ENCODE assay signal across 2 cellular contexts in the genomic region with DNA sequence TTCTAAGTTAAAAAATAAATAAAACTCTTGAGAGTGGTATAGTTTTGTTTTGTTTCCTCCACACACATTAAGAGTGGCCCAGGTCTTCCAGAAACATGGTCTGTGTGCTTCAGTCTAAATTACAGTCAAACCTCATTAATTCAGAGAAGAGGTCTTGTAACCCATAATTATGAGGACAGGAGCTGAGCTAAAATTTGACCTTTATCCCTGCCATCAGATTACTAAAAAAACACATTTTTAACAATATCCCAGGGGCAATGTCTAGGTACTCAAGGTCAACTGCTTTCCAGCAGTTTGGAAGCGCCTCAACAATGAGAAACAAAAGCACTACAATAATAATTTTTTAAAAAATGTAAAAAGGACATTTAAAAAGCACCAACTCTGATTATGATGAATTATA.
A peak's percentile ranks its signal among the peaks of the same experiment; 100 is the strongest.
TF ChIP-seq lines count a peak whose summit lies in the region.

No MANE protein-coding gene starts in this region.

TF ChIP-seq in HEK293, 187 proteins besides CTCF, POLR2A, EP300 and RAD21 (continued from another document and continues in another):
- no peak for TF ChIP-seq AEBP2 (tag by site-specific recombination; IDR thresholded peaks at IDR 0.05; ENCODE audit: borderline replicate concordance)
- TF ChIP-seq KLF9 (tag by site-specific recombination; IDR thresholded peaks at IDR 0.05; ENCODE audit: low read depth), result no peak
- no peak for TF ChIP-seq ZNF146 (tag by site-specific recombination; IDR thresholded peaks at IDR 0.05)
- TF ChIP-seq, protein P1, sequence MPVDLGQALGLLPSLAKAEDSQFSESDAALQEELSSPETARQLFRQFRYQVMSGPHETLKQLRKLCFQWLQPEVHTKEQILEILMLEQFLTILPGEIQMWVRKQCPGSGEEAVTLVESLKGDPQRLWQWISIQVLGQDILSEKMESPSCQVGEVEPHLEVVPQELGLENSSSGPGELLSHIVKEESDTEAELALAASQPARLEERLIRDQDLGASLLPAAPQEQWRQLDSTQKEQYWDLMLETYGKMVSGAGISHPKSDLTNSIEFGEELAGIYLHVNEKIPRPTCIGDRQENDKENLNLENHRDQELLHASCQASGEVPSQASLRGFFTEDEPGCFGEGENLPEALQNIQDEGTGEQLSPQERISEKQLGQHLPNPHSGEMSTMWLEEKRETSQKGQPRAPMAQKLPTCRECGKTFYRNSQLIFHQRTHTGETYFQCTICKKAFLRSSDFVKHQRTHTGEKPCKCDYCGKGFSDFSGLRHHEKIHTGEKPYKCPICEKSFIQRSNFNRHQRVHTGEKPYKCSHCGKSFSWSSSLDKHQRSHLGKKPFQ (tag by site-specific recombination; IDR thresholded peaks at IDR 0.05), result no peak
- TF ChIP-seq SCRT1 (tag by site-specific recombination; IDR thresholded peaks at IDR 0.05; ENCODE audit: borderline replicate concordance), result no peak
- peak; percentile 45 for TF ChIP-seq ZNF596 (tag by site-specific recombination; IDR thresholded peaks at IDR 0.05)
- TF ChIP-seq ZNF449 (tag by site-specific recombination; IDR thresholded peaks at IDR 0.05), result no peak
- TF ChIP-seq PRDM6 (tag by site-specific recombination; IDR thresholded peaks at IDR 0.05), result peak; percentile 91
- TF ChIP-seq OSR2 (tag by site-specific recombination; IDR thresholded peaks at IDR 0.05), result peak; percentile 88
- no peak for TF ChIP-seq ZNF830 (tag by site-specific recombination; IDR thresholded peaks at IDR 0.05; ENCODE audit: low read depth)
- TF ChIP-seq ZNF37A (tag by site-specific recombination; IDR thresholded peaks at IDR 0.05), result no peak
- no peak for TF ChIP-seq HOXD13 (CRISPR knock-in tag; IDR thresholded peaks at IDR 0.05; ENCODE audit: borderline replicate concordance)
- TF ChIP-seq, protein P2, sequence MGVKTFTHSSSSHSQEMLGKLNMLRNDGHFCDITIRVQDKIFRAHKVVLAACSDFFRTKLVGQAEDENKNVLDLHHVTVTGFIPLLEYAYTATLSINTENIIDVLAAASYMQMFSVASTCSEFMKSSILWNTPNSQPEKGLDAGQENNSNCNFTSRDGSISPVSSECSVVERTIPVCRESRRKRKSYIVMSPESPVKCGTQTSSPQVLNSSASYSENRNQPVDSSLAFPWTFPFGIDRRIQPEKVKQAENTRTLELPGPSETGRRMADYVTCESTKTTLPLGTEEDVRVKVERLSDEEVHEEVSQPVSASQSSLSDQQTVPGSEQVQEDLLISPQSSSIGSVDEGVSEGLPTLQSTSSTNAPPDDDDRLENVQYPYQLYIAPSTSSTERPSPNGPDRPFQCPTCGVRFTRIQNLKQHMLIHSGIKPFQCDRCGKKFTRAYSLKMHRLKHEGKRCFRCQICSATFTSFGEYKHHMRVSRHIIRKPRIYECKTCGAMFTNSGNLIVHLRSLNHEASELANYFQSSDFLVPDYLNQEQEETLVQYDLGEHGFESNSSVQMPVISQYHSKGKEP (tag by site-specific recombination; IDR thresholded peaks at IDR 0.05), result peak; percentile 48; the same call in 1 of the 2 replicates
- peak; percentile 51 for TF ChIP-seq WT1 (tag by site-specific recombination; IDR thresholded peaks at IDR 0.05)
- no peak for TF ChIP-seq ZNF157 (tag by site-specific recombination; IDR thresholded peaks at IDR 0.05)
- no peak for TF ChIP-seq REPIN1 (tag by site-specific recombination; IDR thresholded peaks at IDR 0.05; ENCODE audit: low read depth)
- TF ChIP-seq ZBTB6 (tag by site-specific recombination; IDR thresholded peaks at IDR 0.05), result no peak
- TF ChIP-seq SP7 (tag by site-specific recombination; IDR thresholded peaks at IDR 0.05), result peak; percentile 90
- no peak for TF ChIP-seq OVOL3 (tag by site-specific recombination; IDR thresholded peaks at IDR 0.05)
- no peak for TF ChIP-seq ZBTB7A (tag by site-specific recombination; IDR thresholded peaks at IDR 0.05; ENCODE audit: low read depth)
- peak; percentile 69 for TF ChIP-seq IKZF3 (tag by site-specific recombination; IDR thresholded peaks at IDR 0.05)

TF ChIP-seq in endothelial cell of umbilical vein, 7 proteins besides CTCF, POLR2A, EP300 and RAD21 (continued from another document):
- TF ChIP-seq MYC (IDR thresholded peaks at IDR 0.05; ENCODE audit: low read depth, low read length) (no peak), FOS (IDR thresholded peaks at IDR 0.05; ENCODE audit: borderline replicate concordance, insufficient read depth, low read length) (no peak)
